7 cellular contexts compared by ENCODE assay signal in genomic region chr3:47239929-47240328, GRCh38.
"Had no signal": no experiment of that assay in that cellular context is flagged by ENCODE, and none has a peak within 500 bp of the region (broad histone marks: within the 10 kb centered on the region; RNA-seq: fewer than 3 reads in every experiment).

No MANE protein-coding gene starts in this region.

- ATAC-seq: HCT116 had no signal

- H3K36me3 ChIP-seq: HAP-1 had no signal

- H2AFZ ChIP-seq: GM23248 had no signal

- FAIRE-seq: HTR-8/SVneo had no signal

- H3K4me3 ChIP-seq: GM23248, HAP-1 had no signal

- H3K9me3 ChIP-seq: HAP-1 had no signal

- DNase-seq: GM23248, GOT3, H7, HFFc6 had no signal

- H3K4me1 ChIP-seq: HAP-1 had no signal

- H3K9ac ChIP-seq: GM23248 had no signal

- H3K27ac ChIP-seq: GM23248 had no signal
